In genomic region chr19:40826699-40827385, GRCh38 we compare ENCODE assay signal across 12 cellular contexts. TPM values are rescaled to one million over a fixed set of nuclear protein-coding genes. Genes with fewer than 3 reads are reported as not detected.
DNase-seq lines count a peak whose midpoint lies in the region; ATAC-seq and TF ChIP-seq lines count a peak whose summit lies in the region.
"Not testable (repeated sequence)": the region's sequence is repeated elsewhere in the genome, so short reads cannot be mapped to it uniquely, and the experiment has no call there.
"Had no signal": no experiment of that assay in that cellular context is flagged by ENCODE, and none has a peak within 500 bp of the region (broad histone marks: within the 10 kb centered on the region; RNA-seq: fewer than 3 reads in every experiment).

No MANE protein-coding gene starts in this region.

- TF ChIP-seq CTCF in natural killer cell (IDR thresholded peaks at IDR 0.05) = not testable (repeated sequence)

- in situ Hi-C loops in KBM-7 (cut with MboI; ENCODE audit: low pct_unique_long_range_greater_than_20kb, low sequenced_read_pairs) = not testable (repeated sequence)

- DNase-seq in CD1c-positive myeloid dendritic cell (ENCODE audit: extremely low spot score) = peak; percentile 43
- peak; percentile 32 for DNase-seq in KBM-7
- DNase-seq in activated T-cell treated with anti-CD3 and anti-CD28 coated beads, Interleukin-2, amount 50 U/mL, for 72 hours; activated naive CD8-positive, alpha-beta T cell treated with anti-CD3 and anti-CD28 coated beads, Interleukin-2, amount 50 U/mL, for 24 hours: not testable (repeated sequence)
- DNase-seq in erythroblast (lab: John Stamatoyannopoulos, UW) = peak; percentile 37 to 62
- DNase-seq in natural killer cell = peak; percentile 80
- DNase-seq in stimulated activated naive CD4-positive, alpha-beta T cell (lab: John Stamatoyannopoulos, UW) = peak; percentile 61 to 92 (median 76)

- TF ChIP-seq POLR2A in erythroblast (IDR thresholded peaks at IDR 0.05; ENCODE audit: low read length) = not testable (repeated sequence)

- peak; percentile 63 to 74 for ATAC-seq in activated CD4-positive, CD25-positive, alpha-beta regulatory T cell treated with anti-CD3 and anti-CD28 coated beads, Interleukin-2, amount 50 U/mL, for 24 hours
- peak; percentile 70 to 80 for ATAC-seq in activated T-cell treated with anti-CD3 and anti-CD28 coated beads, Interleukin-2, amount 50 U/mL, for 72 hours (replicated peaks in 1 of 2)
- ATAC-seq in activated naive CD8-positive, alpha-beta T cell treated with anti-CD3 and anti-CD28 coated beads, Interleukin-2, amount 50 U/mL, for 24 hours = peak; percentile 60
- ATAC-seq in natural killer cell = peak; percentile 81 to 92 (median 89)

- peaks cover 19% of the 10 kb centered on the region for H3K4me1 Mint-ChIP-seq in activated T-cell treated with anti-CD3 and anti-CD28 coated beads, Interleukin-2, amount 50 U/mL, for 72 hours (ENCODE audit: low read depth)
- peaks cover 24% of the 10 kb centered on the region for H3K4me1 Mint-ChIP-seq in activated naive CD8-positive, alpha-beta T cell treated with anti-CD3 and anti-CD28 coated beads, Interleukin-2, amount 50 U/mL, for 24 hours
- H3K4me1 Mint-ChIP-seq in natural killer cell = peaks cover 41 to 59% of the 10 kb centered on the region in 2 donors

- not testable (repeated sequence) for H3K27ac Mint-ChIP-seq in activated T-cell treated with anti-CD3 and anti-CD28 coated beads, Interleukin-2, amount 50 U/mL, for 72 hours; activated naive CD8-positive, alpha-beta T cell treated with anti-CD3 and anti-CD28 coated beads, Interleukin-2, amount 50 U/mL, for 24 hours
- peak overlapping the region; percentile 85 to 92 for H3K27ac Mint-ChIP-seq in natural killer cell

- H3K36me3 Mint-ChIP-seq in activated T-cell treated with anti-CD3 and anti-CD28 coated beads, Interleukin-2, amount 50 U/mL, for 72 hours (ENCODE audit: insufficient read depth in 2 of 2); activated naive CD8-positive, alpha-beta T cell treated with anti-CD3 and anti-CD28 coated beads, Interleukin-2, amount 50 U/mL, for 24 hours (ENCODE audit: low read depth); natural killer cell: not testable (repeated sequence)

- intact Hi-C loops in natural killer cell (cut with micrococcal nuclease) = loop anchor here (1.0 to 10.0 kb wide), 5 partner anchors 29 to 478 kb away; partner anchors contain the start of gene HNRNPUL1

- H3K27me3 Mint-ChIP-seq in activated T-cell treated with anti-CD3 and anti-CD28 coated beads, Interleukin-2, amount 50 U/mL, for 72 hours (ENCODE audit: low read depth); activated naive CD8-positive, alpha-beta T cell treated with anti-CD3 and anti-CD28 coated beads, Interleukin-2, amount 50 U/mL, for 24 hours; natural killer cell (ENCODE audit: low read depth in 2 of 2): not testable (repeated sequence)

- H3K4me3 Mint-ChIP-seq in activated T-cell treated with anti-CD3 and anti-CD28 coated beads, Interleukin-2, amount 50 U/mL, for 72 hours; activated naive CD8-positive, alpha-beta T cell treated with anti-CD3 and anti-CD28 coated beads, Interleukin-2, amount 50 U/mL, for 24 hours: not testable (repeated sequence)
- peak overlapping the region; percentile 48 for H3K4me3 Mint-ChIP-seq in natural killer cell

- H3K9me3 Mint-ChIP-seq in activated T-cell treated with anti-CD3 and anti-CD28 coated beads, Interleukin-2, amount 50 U/mL, for 72 hours; activated naive CD8-positive, alpha-beta T cell treated with anti-CD3 and anti-CD28 coated beads, Interleukin-2, amount 50 U/mL, for 24 hours; natural killer cell: not testable (repeated sequence)

RNA-seq across cellular contexts. Expression of gene CYP2A6, which starts 23.4 kb away (rescaled TPM):
- total RNA-seq in activated T-cell treated with anti-CD3 and anti-CD28 coated beads, Interleukin-2, amount 50 U/mL, for 72 hours = not detected
- total RNA-seq in natural killer cell = not detected
- total RNA-seq: A673, PC-9 had no signal

RNA-seq across cellular contexts. Expression of gene EGLN2, which starts 27.9 kb away (rescaled TPM):
- total RNA-seq in activated T-cell treated with anti-CD3 and anti-CD28 coated beads, Interleukin-2, amount 50 U/mL, for 72 hours = 10 to 100 TPM; 90.5 to 91.8 TPM
- total RNA-seq in natural killer cell = 100 to 1,000 TPM; 104 to 156 (median 151) TPM

RNA-seq across cellular contexts. Expression of gene RAB4B, which starts 48.8 kb away (rescaled TPM):
- total RNA-seq in activated T-cell treated with anti-CD3 and anti-CD28 coated beads, Interleukin-2, amount 50 U/mL, for 72 hours = 10 to 100 TPM; 44.4 to 45.7 TPM
- total RNA-seq in natural killer cell = 10 to 100 TPM; 97.8 to 99.8 (median 98.6) TPM

RNA-seq across cellular contexts. Expression of gene MIA, which starts 51.5 kb away (rescaled TPM):
- total RNA-seq in activated T-cell treated with anti-CD3 and anti-CD28 coated beads, Interleukin-2, amount 50 U/mL, for 72 hours = 1 to 10 TPM in 1 of 2 donors, under 1 TPM in 1; 0.97 to 1.1 TPM
- not detected for total RNA-seq in natural killer cell
- total RNA-seq: subcutaneous adipose tissue had no signal

RNA-seq across cellular contexts. Expression of gene CYP2A7, which starts 55.2 kb away (rescaled TPM):
- total RNA-seq in activated T-cell treated with anti-CD3 and anti-CD28 coated beads, Interleukin-2, amount 50 U/mL, for 72 hours = not detected
- not detected for total RNA-seq in natural killer cell
- total RNA-seq: A673, heart left ventricle, PC-9, subcutaneous adipose tissue had no signal
